In genomic region chr10:92222603-92223275, GRCh38 we compare ENCODE assay signal across 16 cellular contexts.
DNase-seq lines count a peak whose midpoint lies in the region; ATAC-seq and TF ChIP-seq lines count a peak whose summit lies in the region.
"Had no signal": no experiment of that assay in that cellular context is flagged by ENCODE, and none has a peak within 500 bp of the region (broad histone marks: within the 10 kb centered on the region; RNA-seq: fewer than 3 reads in every experiment).

No MANE protein-coding gene starts in this region.

- H3K79me2 ChIP-seq in ACC112 (ENCODE audit: control insufficient read depth, insufficient read depth, low read length, unreplicated experiment) = no peaks in the 10 kb centered on the region

- H3K36me3 ChIP-seq in ACC112 (ENCODE audit: insufficient read depth, low read length) = peaks cover 4% of the 10 kb centered on the region; the same call in 1 of the 2 replicates

- no peak for TF ChIP-seq CTCF in astrocyte of the cerebellum (IDR thresholded peaks at IDR 0.05; ENCODE audit: low read depth, low read length, missing control alignments)

- H3K4me1 ChIP-seq in ACC112 (ENCODE audit: control insufficient read depth, insufficient read depth, low read length, unreplicated experiment) = peaks cover 23% of the 10 kb centered on the region

- peak overlapping the region; percentile 28 for H2AFZ ChIP-seq in ACC112 (ENCODE audit: low read length, unreplicated experiment)

- no peaks in the 10 kb centered on the region for H3K27me3 ChIP-seq in ACC112 (ENCODE audit: insufficient read depth, low read length)

- peak overlapping the region; percentile 75 for H3K27ac ChIP-seq in ACC112 (ENCODE audit: low read depth, low read length)

- H3K4me3 ChIP-seq in ACC112 (ENCODE audit: low read depth, low read length) = peak overlapping the region; percentile 23; the same call in 1 of the 2 replicates
- no peak overlapping the region for H3K4me3 ChIP-seq in astrocyte of the cerebellum (ENCODE audit: low read depth, low read length)

- DNase-seq in HT1080 (ENCODE audit: low read depth) (peak; percentile 83), astrocyte of the cerebellum (ENCODE audit: low read depth) (peak; percentile 19), foreskin melanocyte (peak; percentile 25), iPS-NIHi11 (ENCODE audit: low spot score) (no peak)
- no peak for DNase-seq in activated T-cell treated with anti-CD3 and anti-CD28 coated beads, Interleukin-2, amount 50 U/mL, for 1 hour
- no peak for DNase-seq in stimulated activated naive CD4-positive, alpha-beta T cell (lab: John Stamatoyannopoulos, UW)
- DNase-seq: activated CD4-positive, alpha-beta memory T cell treated with anti-CD3 and anti-CD28 coated beads, Interleukin-2, amount 10 ng/mL, durations not matched to agents 7 days and 5 days; activated gamma-delta T cell; central memory CD4-positive, alpha-beta T cell; DMS53; erythroblast; MV-4-11; stimulated activated CD4-positive, alpha-beta T cell treated with anti-CD3 and anti-CD28 coated beads, Interleukin-4, amount 100 ng/mL, for 4 hours; stimulated activated naive B cell treated with anti-CD40 and anti-IgM and Interleukin-4, amounts not matched to agents 10 μg/mL and 1 μg/mL and 100 μg/mL, for 72 hours had no signal

- no peak for ATAC-seq in GM19395 (IDR thresholded peaks at IDR 0.05; ENCODE audit: unreplicated experiment)
- ATAC-seq: stimulated activated naive B cell treated with anti-CD40 and anti-IgM and Interleukin-4, amounts not matched to agents 10 μg/mL and 1 μg/mL and 100 μg/mL, for 72 hours had no signal

- in situ Hi-C loops in astrocyte of the cerebellum (cut with HindIII; ENCODE audit: low sequenced_read_pairs) = no loop called here

Comparison
In these comparisons a context has a peak if more than half of its experiments do, and no peak if none do; other contexts are left out.
1. DNase-seq: peak in HT1080 (single experiment), astrocyte of the cerebellum (single experiment) and foreskin melanocyte (single experiment); none in activated T-cell treated with anti-CD3 and anti-CD28 coated beads, Interleukin-2, amount 50 U/mL, for 1 hour (single experiment), iPS-NIHi11 (single experiment) and stimulated activated naive CD4-positive, alpha-beta T cell (0 of 6).